ENCODE assay signal across 20 cellular contexts in the genomic region with DNA sequence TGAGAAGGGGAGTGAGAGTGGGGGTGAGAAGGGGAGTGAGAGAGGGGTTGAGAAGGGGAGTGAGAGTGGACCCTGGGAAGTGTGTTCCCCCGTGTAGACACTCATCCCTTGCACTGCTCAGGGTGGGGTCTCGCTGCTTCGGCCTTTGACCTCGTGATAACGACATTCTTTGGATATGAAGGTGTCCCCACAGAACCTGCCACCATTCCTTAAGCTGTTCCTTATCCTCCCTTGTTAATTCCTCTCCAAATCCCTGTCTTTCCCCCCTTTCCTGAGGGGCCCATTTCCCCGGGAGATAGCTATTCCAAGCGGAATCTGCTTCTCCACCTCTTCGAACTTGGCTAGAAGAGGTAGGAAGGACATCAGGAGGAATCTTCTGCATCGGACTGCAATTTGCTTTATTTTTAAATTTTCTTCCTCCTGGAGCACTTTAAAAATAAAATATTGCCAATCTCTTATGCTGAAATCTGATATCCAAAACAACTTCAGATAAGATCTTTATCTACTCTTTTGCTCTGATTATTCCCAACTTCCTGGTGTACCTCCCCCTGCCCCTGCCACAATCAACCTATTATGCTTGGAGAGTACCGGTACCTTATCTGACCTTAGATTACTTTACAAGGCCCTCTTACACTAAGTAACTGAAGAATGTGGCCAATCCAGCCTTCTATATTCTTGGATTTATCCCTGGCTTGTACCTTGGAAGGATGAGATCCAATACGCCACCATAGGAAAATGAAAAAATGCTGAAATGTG. TPM values are rescaled to one million over a fixed set of nuclear protein-coding genes. Genes with fewer than 3 reads are reported as not detected.
DNase-seq lines count a peak whose midpoint lies in the region; ATAC-seq, FAIRE-seq and TF ChIP-seq lines count a peak whose summit lies in the region.
"Had no signal": no experiment of that assay in that cellular context is flagged by ENCODE, and none has a peak within 500 bp of the region (broad histone marks: within the 10 kb centered on the region; RNA-seq: fewer than 3 reads in every experiment).

No MANE protein-coding gene starts in this region.

- no peaks in the 10 kb centered on the region for H3K4me1 ChIP-seq in A549
- H3K4me1 ChIP-seq: SJSA1 had no signal

- no peak for TF ChIP-seq POLR2A in A549 (IDR thresholded peaks at IDR 0.05; ENCODE audit: low read length)

- no peaks in the 10 kb centered on the region for H3K9me3 ChIP-seq in A549
- H3K9me3 ChIP-seq: MG63, SJSA1 had no signal

- 5% methylated on average over 11 of the region's 11 CpGs for WGBS in A549 (ENCODE audit: missing lambda C conversion rate)

- DNase-seq in A549 (ENCODE audit: low read depth in 1 of 2, low spot score in 1 of 2) (peak; percentile 15 to 87), DMS153 treated with DMSO at 0.1 percent for 48 hours (lab: John Stamatoyannopoulos, UW; ENCODE audit: unreplicated experiment) (peak; percentile 28), NCI-H526 treated with DMSO at 0.1 percent for 48 hours (lab: John Stamatoyannopoulos, UW) (peak; percentile 4), left colon (peak in 1 of 2 donors; percentile 56), NCI-H2227 (lab: John Stamatoyannopoulos, UW; ENCODE audit: unreplicated experiment) (no peak), D721Med (ENCODE audit: insufficient read length, low spot score) (no peak)
- DNase-seq: CD4-positive, alpha-beta memory T cell; DND-41; GM23248; MG63; NCI-H1048; NCI-H1436; NCI-H2029 treated with DMSO at 0.1 percent for 48 hours; NCI-H510A treated with DMSO at 0.1 percent for 48 hours; T-helper 2 cell had no signal

- no peak for TF ChIP-seq EP300 in A549 (IDR thresholded peaks at IDR 0.05)

- TF ChIP-seq CTCF in A549 (IDR thresholded peaks at IDR 0.05): no peak
- TF ChIP-seq CTCF in D721Med (IDR thresholded peaks at IDR 0.05; ENCODE audit: insufficient read depth, missing control alignments): no peak

- intact Hi-C loops in left colon (cut with DNase I, micrococcal nuclease): no loop called here

- no peak overlapping the region for H3K4me3 ChIP-seq in A549
- H3K4me3 ChIP-seq: GM23248, MG63, SJSA1 had no signal

- H3K4me2 ChIP-seq in A549: peak overlapping the region; percentile 62

- POLR2A ChIA-PET in A549 (lab: Yijun Ruan, JAX): no interaction called here

- no peak for TF ChIP-seq RAD21 in A549 (conservative IDR thresholded peaks at IDR 0.05 in 1 of 2, IDR thresholded peaks at IDR 0.05 in 1 of 2)

- ATAC-seq in A549 (peak; percentile 91 to 97), left colon (peak; percentile 84), HG02973 (IDR thresholded peaks at IDR 0.05; ENCODE audit: unreplicated experiment) (no peak), GM18907 (IDR thresholded peaks at IDR 0.05; ENCODE audit: unreplicated experiment) (no peak)

- H3K27ac ChIP-seq in A549: peak overlapping the region; percentile 68 to 89
- H3K27ac ChIP-seq: GM23248, SJSA1 had no signal

- FAIRE-seq in A549 (lab: Jason Lieb, UNC) (no peak), D721Med (lab: Jason Lieb, UNC) (no peak)

- CTCF ChIA-PET in A549 (lab: Yijun Ruan, JAX): no interaction called here

TF ChIP-seq in A549, 52 proteins besides CTCF, POLR2A, EP300 and RAD21:
- TF ChIP-seq CEBPB (IDR thresholded peaks at IDR 0.05): peak in 1 of 2 experiments; percentile 38; a peak in 1 of 4 replicates
- TF ChIP-seq GATA3 (IDR thresholded peaks at IDR 0.05; ENCODE audit: borderline replicate concordance): peak; percentile 91
- TF ChIP-seq ZC3H11A (IDR thresholded peaks at IDR 0.05): no peak
- TF ChIP-seq HEYL (CRISPR knock-in tag; IDR thresholded peaks at IDR 0.05): no peak
- no peak for TF ChIP-seq FOSL2 (IDR thresholded peaks at IDR 0.05)
- no peak for TF ChIP-seq FOSL2 (CRISPR knock-in tag; IDR thresholded peaks at IDR 0.05)

RNA-seq across cellular contexts. Expression of a gene that starts 15.6 kb away (rescaled TPM):
- polyA plus RNA-seq in A549 (2011; rRNA removed): not detected in 2 replicates
- not detected in 2 replicates for polyA plus RNA-seq in A549 (2012; cell fraction: cytosol; rRNA removed)
- polyA plus RNA-seq in A549 (2012; cell fraction: nucleus; rRNA removed): not detected in 2 replicates
- polyA plus RNA-seq in A549 (2017; fragmentation: RNase III; extraction: RNeasy Plus Mini Kit Qiagen cat#74134 plus additional on column Dnase treatment): not detected in 3 replicates
- polyA minus RNA-seq in A549 (2011; rRNA and poly(A)+ RNA removed): not detected in 2 replicates
- not detected for total RNA-seq in left colon
- total RNA-seq: CD4-positive, alpha-beta memory T cell; G401; GM23248; SJSA1 had no signal
- polyA plus RNA-seq: BJ; CD4-positive, alpha-beta memory T cell; GM23248 had no signal

RNA-seq across cellular contexts. Expression of a gene that starts 45.4 kb away (rescaled TPM):
- polyA plus RNA-seq in A549 (2011; rRNA removed) (50.9 and 53.7 TPM in 2 replicates), A549 (2017; fragmentation: RNase III; extraction: RNeasy Plus Mini Kit Qiagen cat#74134 plus additional on column Dnase treatment) (56.2 to 58.1 TPM (median 56.9 TPM) in 3 replicates)
- polyA plus RNA-seq in A549 (2012; cell fraction: cytosol; rRNA removed): 46.2 and 49.6 TPM in 2 replicates
- polyA plus RNA-seq in A549 (2012; cell fraction: nucleus; rRNA removed): 91.1 and 125 TPM in 2 replicates
- polyA minus RNA-seq in A549 (2011; rRNA and poly(A)+ RNA removed): 15.5 and 16.2 TPM in 2 replicates
- total RNA-seq in left colon: not detected
- total RNA-seq: CD4-positive, alpha-beta memory T cell; G401; GM23248; SJSA1 had no signal
- polyA plus RNA-seq: BJ; CD4-positive, alpha-beta memory T cell; GM23248 had no signal

Comparison
In these comparisons a context has a peak if more than half of its experiments do, and no peak if none do; other contexts are left out.
1. ATAC-seq: peak in A549 (2 of 2) and left colon (single experiment); none in HG02973 (single experiment) and GM18907 (single experiment).
2. DNase-seq: peak in A549 (2 of 2), DMS153 treated with DMSO at 0.1 percent for 48 hours (single experiment) and NCI-H526 treated with DMSO at 0.1 percent for 48 hours (single experiment); none in NCI-H2227 (single experiment) and D721Med (single experiment).